Comparison of ENCODE assay signal across 15 cellular contexts in the genomic region with DNA sequence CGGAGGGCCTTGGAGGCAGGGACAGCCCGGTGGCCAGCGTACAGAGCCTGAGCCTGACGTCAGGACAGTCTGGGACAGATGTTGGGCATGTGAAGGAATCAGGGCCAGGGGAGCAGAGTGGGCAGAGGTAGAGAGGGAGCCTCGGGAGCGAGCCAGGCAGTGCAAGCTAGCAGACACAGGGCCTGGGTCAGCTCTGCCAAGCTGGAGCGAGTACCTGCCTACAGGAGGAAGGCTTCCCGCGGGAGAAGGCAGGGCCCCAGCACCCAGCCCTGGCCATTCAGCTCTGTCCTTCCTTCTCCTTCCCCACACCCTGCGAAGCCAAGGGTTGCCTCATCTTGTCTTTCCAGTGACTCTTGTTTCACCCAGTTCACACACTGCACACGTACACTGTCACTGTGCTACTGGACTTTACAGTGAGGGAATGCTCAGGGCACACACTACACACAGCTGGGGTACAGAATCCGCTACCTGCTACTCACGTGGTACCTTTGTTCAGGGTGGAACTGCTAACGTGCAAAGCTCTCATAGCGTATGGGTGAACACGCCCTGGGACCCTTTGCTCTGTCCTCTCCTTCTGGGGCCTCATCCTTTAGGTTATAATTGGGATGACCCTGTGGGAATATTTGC. TPM values are rescaled to one million over a fixed set of nuclear protein-coding genes. Genes with fewer than 3 reads are reported as not detected.
"Had no signal": no experiment of that assay in that cellular context is flagged by ENCODE, and none has a peak within 500 bp of the region (broad histone marks: within the 10 kb centered on the region; RNA-seq: fewer than 3 reads in every experiment).

No MANE protein-coding gene starts in this region.

- H2AFZ ChIP-seq: hepatocyte, neural progenitor cell had no signal

- H3K27ac ChIP-seq: breast epithelium, hepatocyte, neural progenitor cell, skin epidermis, transverse colon had no signal

- H3K27me3 Mint-ChIP-seq: activated CD4-positive, alpha-beta memory T cell treated with anti-CD3 and anti-CD28 coated beads, Interleukin-2, amount 10 ng/mL, durations not matched to agents 7 days and 5 days; activated naive CD4-positive, alpha-beta T cell treated with anti-CD3 and anti-CD28 coated beads, Interleukin-2, amount 50 U/mL, for 24 hours had no signal

- H3K4me3 Mint-ChIP-seq: activated CD4-positive, alpha-beta memory T cell treated with anti-CD3 and anti-CD28 coated beads, Interleukin-2, amount 10 ng/mL, durations not matched to agents 7 days and 5 days; activated naive CD4-positive, alpha-beta T cell treated with anti-CD3 and anti-CD28 coated beads, Interleukin-2, amount 50 U/mL, for 24 hours; neural progenitor cell had no signal

- H3K36me3 ChIP-seq: neural progenitor cell had no signal

- H3K27me3 ChIP-seq: breast epithelium, hepatocyte, neural progenitor cell, transverse colon had no signal

- DNase-seq: activated CD4-positive, alpha-beta memory T cell treated with anti-CD3 and anti-CD28 coated beads, Interleukin-2, amount 10 ng/mL, durations not matched to agents 7 days and 5 days; activated CD4-positive, CD25-positive, alpha-beta regulatory T cell treated with anti-CD3 and anti-CD28 coated beads, Interleukin-2, amount 50 U/mL, for 72 hours; kidney glomerular epithelial cell; mesendoderm; posterior cingulate gyrus; substantia nigra; transverse colon had no signal

- H3K27ac Mint-ChIP-seq: activated CD4-positive, alpha-beta memory T cell treated with anti-CD3 and anti-CD28 coated beads, Interleukin-2, amount 10 ng/mL, durations not matched to agents 7 days and 5 days; activated naive CD4-positive, alpha-beta T cell treated with anti-CD3 and anti-CD28 coated beads, Interleukin-2, amount 50 U/mL, for 24 hours; neural progenitor cell had no signal

- H3K79me2 ChIP-seq: hepatocyte had no signal

- H3K9me3 Mint-ChIP-seq: activated CD4-positive, alpha-beta memory T cell treated with anti-CD3 and anti-CD28 coated beads, Interleukin-2, amount 10 ng/mL, durations not matched to agents 7 days and 5 days; activated naive CD4-positive, alpha-beta T cell treated with anti-CD3 and anti-CD28 coated beads, Interleukin-2, amount 50 U/mL, for 24 hours; neural progenitor cell had no signal

- H3K9me3 ChIP-seq: breast epithelium, transverse colon had no signal

- H3K4me1 Mint-ChIP-seq: activated CD4-positive, alpha-beta memory T cell treated with anti-CD3 and anti-CD28 coated beads, Interleukin-2, amount 10 ng/mL, durations not matched to agents 7 days and 5 days; activated naive CD4-positive, alpha-beta T cell treated with anti-CD3 and anti-CD28 coated beads, Interleukin-2, amount 50 U/mL, for 24 hours; neural progenitor cell had no signal

- H3K4me2 ChIP-seq: hepatocyte, neural progenitor cell had no signal

- H3K4me3 ChIP-seq: breast epithelium, hepatocyte, neural progenitor cell, skin epidermis, transverse colon had no signal

- H3K4me1 ChIP-seq: breast epithelium, neural progenitor cell, transverse colon had no signal

RNA-seq across cellular contexts. Expression of a gene that starts 9.8 kb away (rescaled TPM):
- total RNA-seq: activated CD4-positive, alpha-beta memory T cell treated with anti-CD3 and anti-CD28 coated beads, Interleukin-2, amount 10 ng/mL, durations not matched to agents 7 days and 5 days; endothelial cell of umbilical vein; fibroblast of lung; hepatocyte; T-helper 2 cell treated with Interferon-gamma antibody and Interleukin-4, amounts not matched to agents 100 ng/mL and 5 ng/mL, for 36 hours had no signal
- polyA plus RNA-seq: endothelial cell of umbilical vein, hepatocyte had no signal
